32 cellular contexts compared by ENCODE assay signal in the genomic region with DNA sequence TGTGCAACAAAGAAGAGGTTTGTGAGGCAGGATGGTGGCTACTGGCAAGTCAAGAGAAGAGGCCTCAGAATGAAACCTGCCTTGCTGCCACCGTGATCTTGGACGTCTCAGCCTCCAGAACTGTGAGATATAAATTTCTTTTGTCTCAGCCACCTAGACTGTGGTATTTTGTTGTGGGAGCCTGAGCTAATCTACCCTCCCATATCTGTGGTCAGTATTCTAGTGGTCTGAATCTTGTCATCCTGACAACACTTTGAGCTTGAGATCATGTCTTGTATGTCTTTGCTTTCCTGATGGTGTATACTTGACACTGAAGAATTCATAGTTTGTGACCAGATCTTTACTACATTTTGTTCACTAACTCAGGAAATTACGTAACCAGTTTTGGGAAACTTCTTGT.
DNase-seq lines count a peak whose midpoint lies in the region; ATAC-seq, FAIRE-seq and TF ChIP-seq lines count a peak whose summit lies in the region.
"Had no signal": no experiment of that assay in that cellular context is flagged by ENCODE, and none has a peak within 500 bp of the region (broad histone marks: within the 10 kb centered on the region; RNA-seq: fewer than 3 reads in every experiment).

No MANE protein-coding gene starts in this region.

- H3K14ac ChIP-seq in IMR-90 (replicated peaks; ENCODE audit: low read depth, low read length) (no peak overlapping the region; the same call in 1 of the 2 replicates), trophoblast cell (ENCODE audit: low read length) (no peak overlapping the region)

- no TSS peak for BruUV-seq in IMR-90 (replicated peaks; lab: Mats Ljungman, UMichigan)

- peak; percentile 6 for DNase-seq in IMR-90
- DNase-seq in astrocyte of the hippocampus (ENCODE audit: low read depth, low spot score) = peak; percentile 9
- no peak for DNase-seq in trophoblast cell
- no peak for DNase-seq in naive thymus-derived CD4-positive, alpha-beta T cell
- no peak for DNase-seq in NCI-H82 treated with DMSO at 0.1 percent for 48 hours (lab: John Stamatoyannopoulos, UW; ENCODE audit: unreplicated experiment)
- no peak for DNase-seq in hepatic stellate cell (ENCODE audit: low spot score)
- DNase-seq in NCI-H2107 treated with DMSO at 0.1 percent for 48 hours (lab: John Stamatoyannopoulos, UW; ENCODE audit: unreplicated experiment) = no peak
- DNase-seq: C1 segment of cervical spinal cord; CD4-positive, alpha-beta memory T cell; COR-L47; DMS53; HFFc6; MM.1S; NCI-H1092; NCI-H1417 treated with DMSO at 0.1 percent for 48 hours; NCI-H1694 treated with DMSO at 0.1 percent for 48 hours; NCI-H2081; NCI-H2171; NCI-H226; NCI-H524; NCI-H774; NK-92 treated with Interleukin-12 subunit alpha and Interleukin-12 subunit beta, amount 100 ng/mL, for 24 hours; PC-9; Right ventricle myocardium superior; RPMI8226 had no signal

- H2BK12ac ChIP-seq in trophoblast cell (ENCODE audit: low read length) = no peak overlapping the region

- H3K27me3 ChIP-seq in IMR-90 (ENCODE audit: control insufficient read depth, insufficient read depth, low read length) (no peaks in the 10 kb centered on the region), trophoblast cell (ENCODE audit: insufficient read depth, low read length) (no peaks in the 10 kb centered on the region)
- H3K27me3 ChIP-seq in naive thymus-derived CD4-positive, alpha-beta T cell (ENCODE audit: control insufficient read depth in 2 of 2, insufficient read depth in 2 of 2, low read length in 2 of 2) = no peaks in the 10 kb centered on the region
- H3K27me3 ChIP-seq: SJSA1 had no signal

- peak overlapping the region; percentile 32; the same call in 1 of the 2 replicates for H4K91ac ChIP-seq in IMR-90 (ENCODE audit: insufficient read depth, low read depth, low read length)
- no peak overlapping the region for H4K91ac ChIP-seq in trophoblast cell (ENCODE audit: low read depth, low read length)

- no peak overlapping the region for H3K18ac ChIP-seq in IMR-90 (ENCODE audit: low read depth, low read length)
- no peak overlapping the region for H3K18ac ChIP-seq in trophoblast cell (ENCODE audit: low read length)

- 0 out of 2 replicates have a peak, but pooled peaks cover 4% of the 10 kb centered on the region for H3K9me1 ChIP-seq in IMR-90 (ENCODE audit: insufficient read depth, low read length)

- H3K9me3 ChIP-seq in IMR-90 (ENCODE audit: control insufficient read depth, insufficient read depth, low read length) = no peaks in the 10 kb centered on the region
- no peaks in the 10 kb centered on the region for H3K9me3 ChIP-seq in trophoblast cell (ENCODE audit: insufficient read depth, low read depth, low read length)
- H3K9me3 ChIP-seq in naive thymus-derived CD4-positive, alpha-beta T cell (ENCODE audit: control insufficient read depth in 2 of 3, low read length in 3 of 3) = no peaks in the 10 kb centered on the region
- H3K9me3 ChIP-seq: A549, HAP-1, SJSA1 had no signal

- H3K4me3 ChIP-seq in IMR-90 (ENCODE audit: insufficient read depth, low read depth, low read length) = no peak overlapping the region
- no peak overlapping the region for H3K4me3 ChIP-seq in trophoblast cell (ENCODE audit: low read depth, low read length)
- no peak overlapping the region for H3K4me3 ChIP-seq in naive thymus-derived CD4-positive, alpha-beta T cell (ENCODE audit: low read length)
- H3K4me3 ChIP-seq: A549, GM23338, HAP-1, PC-9, SJSA1 had no signal

- in situ Hi-C loops in IMR-90 (cut with MboI; ENCODE audit: low sequenced_read_pairs) = no loop called here

- CTCF ChIA-PET in IMR-90 (lab: Yijun Ruan, JAX) = no interaction called here
- CTCF ChIA-PET in naive thymus-derived CD4-positive, alpha-beta T cell (lab: Charles Lee) = no interaction called here

- no peak; the same call in 1 of the 2 replicates for ATAC-seq in IMR-90 (ENCODE audit: low read depth)
- no peak for ATAC-seq in naive thymus-derived CD4-positive, alpha-beta T cell
- ATAC-seq: A549, GM23338 had no signal

- H2AK9ac ChIP-seq in IMR-90 (replicated peaks; ENCODE audit: low read depth, low read length, poor library complexity) = no peak overlapping the region

- POLR2A ChIA-PET in IMR-90 (lab: Charles Lee; ENCODE audit: unreplicated experiment) = no interaction called here
- POLR2A ChIA-PET in naive thymus-derived CD4-positive, alpha-beta T cell (lab: Charles Lee) = no interaction called here

- no peaks in the 10 kb centered on the region for H3K36me3 ChIP-seq in IMR-90 (ENCODE audit: control insufficient read depth, insufficient read depth, low read length)
- no peaks in the 10 kb centered on the region for H3K36me3 ChIP-seq in trophoblast cell (ENCODE audit: control insufficient read depth in 1 of 2, insufficient read depth in 2 of 2, low read length in 2 of 2)
- H3K36me3 ChIP-seq in naive thymus-derived CD4-positive, alpha-beta T cell (ENCODE audit: control insufficient read depth in 2 of 3, insufficient read depth in 3 of 3, low read length in 3 of 3) = no peaks in the 10 kb centered on the region
- H3K36me3 ChIP-seq: HAP-1, SJSA1 had no signal

- H3K36me3 Mint-ChIP-seq in naive thymus-derived CD4-positive, alpha-beta T cell = no peaks in the 10 kb centered on the region
- H3K36me3 Mint-ChIP-seq: CD4-positive, alpha-beta memory T cell; IgD-negative memory B cell had no signal

- no CpG with 5 or more reads among the region's 3 CpGs for WGBS in IMR-90 (ENCODE audit: extremely low coverage in 2 of 2, insufficient read length in 1 of 2), 2 experiments
- WGBS in trophoblast cell (ENCODE audit: extremely low coverage, insufficient coverage, insufficient read length) = no CpG with 5 or more reads among the region's 3 CpGs

- peak overlapping the region; percentile 63; the same call in 1 of the 2 replicates for H2BK20ac ChIP-seq in IMR-90 (ENCODE audit: low read depth, low read length)

- intact Hi-C loops in IMR-90 (cut with micrococcal nuclease) = no loop called here
- intact Hi-C loops in naive thymus-derived CD4-positive, alpha-beta T cell (cut with micrococcal nuclease) = no loop called here

- H3K23ac ChIP-seq in IMR-90 (ENCODE audit: low read depth, low read length) (0 out of 2 replicates have a peak overlapping the region, but pooled peaks have one; percentile 57), trophoblast cell (ENCODE audit: low read length) (no peak overlapping the region)

- H3K79me1 ChIP-seq in IMR-90 (ENCODE audit: low read depth in 1 of 2, low read length in 2 of 2) (no peaks in the 10 kb centered on the region), trophoblast cell (ENCODE audit: low read length) (peaks cover 10% of the 10 kb centered on the region)

- no peak overlapping the region for H3K4ac ChIP-seq in IMR-90 (ENCODE audit: low read depth, low read length)
- H3K4ac ChIP-seq in trophoblast cell (ENCODE audit: low read depth, low read length) = no peak overlapping the region

- no peak overlapping the region for H2BK5ac ChIP-seq in IMR-90 (ENCODE audit: low read depth, low read length, poor library complexity, severe bottlenecking)
- H2BK5ac ChIP-seq in trophoblast cell (ENCODE audit: low read depth, low read length, poor library complexity) = no peak overlapping the region

- H3K9ac ChIP-seq in IMR-90 (ENCODE audit: low read depth, low read length) (no peak overlapping the region), trophoblast cell (ENCODE audit: low read length) (no peak overlapping the region)
- H3K9ac ChIP-seq: KMS-11 had no signal

- H4K12ac ChIP-seq in trophoblast cell (ENCODE audit: low read depth, low read length) = no peak overlapping the region

- peaks cover 0 to 10% (median 0%) of the 10 kb centered on the region in 11 donors for H3K9me3 Mint-ChIP-seq in naive thymus-derived CD4-positive, alpha-beta T cell
- H3K9me3 Mint-ChIP-seq: CD4-positive, alpha-beta memory T cell; GM23338 had no signal

- peak overlapping the region; percentile 18; the same call in 1 of the 2 replicates for H2AK5ac ChIP-seq in IMR-90 (ENCODE audit: low read depth, low read length)
- H2AK5ac ChIP-seq in trophoblast cell (ENCODE audit: low read length) = no peak overlapping the region

- peak; percentile 36 for FAIRE-seq in islet of Langerhans (lab: Jason Lieb, UNC)
- FAIRE-seq: A549 had no signal

- TF ChIP-seq RAD21 in IMR-90 (IDR thresholded peaks at IDR 0.05; ENCODE audit: low read length) = no peak

- no peak overlapping the region for H4K8ac ChIP-seq in IMR-90 (ENCODE audit: low read depth in 2 of 2, low read length in 2 of 2)
- H4K8ac ChIP-seq in trophoblast cell (ENCODE audit: low read depth, low read length) = no peak overlapping the region

- no peak for TF ChIP-seq POLR2A in IMR-90 (IDR thresholded peaks at IDR 0.05; ENCODE audit: low read depth, low read length)

- no peak overlapping the region for H3K4me2 ChIP-seq in IMR-90 (ENCODE audit: low read depth, low read length)
- H3K4me2 ChIP-seq in trophoblast cell (ENCODE audit: low read length) = no peak overlapping the region
- H3K4me2 ChIP-seq: A549, GM23338, KMS-11, PC-9 had no signal

- dilution Hi-C loops in IMR-90 (cut with HindIII; ENCODE audit: low sequenced_read_pairs, unreplicated experiment) = no loop called here

- no peak overlapping the region for H3K27ac Mint-ChIP-seq in naive thymus-derived CD4-positive, alpha-beta T cell
- H3K27ac Mint-ChIP-seq: CD4-positive, alpha-beta memory T cell; HFFc6; IgD-negative memory B cell had no signal

- H2BK15ac ChIP-seq in IMR-90 (ENCODE audit: low read depth, low read length) = peak overlapping the region; percentile 63; the same call in 1 of the 3 replicates

- TF ChIP-seq CTCF in IMR-90 (conservative IDR thresholded peaks at IDR 0.05; ENCODE audit: low read depth, low read length) = no peak

- H4K5ac ChIP-seq in IMR-90 (ENCODE audit: low read depth, low read length) = no peak overlapping the region

- H2AFZ ChIP-seq in IMR-90 (replicated peaks; ENCODE audit: low read length, poor library complexity) (no peak overlapping the region), trophoblast cell (ENCODE audit: insufficient read depth, low read length, poor library complexity) (no peak overlapping the region)
- H2AFZ ChIP-seq: GM23338, PC-9 had no signal

- no peak overlapping the region for H3K56ac ChIP-seq in IMR-90 (ENCODE audit: extremely low read depth, insufficient read depth, low read length)

- no peaks in the 10 kb centered on the region for H4K20me1 ChIP-seq in IMR-90 (ENCODE audit: insufficient read depth, low read length)

- H3K27ac ChIP-seq in IMR-90 (ENCODE audit: insufficient read depth, low read length) (no peak overlapping the region), trophoblast cell (ENCODE audit: low read depth, low read length) (peak overlapping the region; percentile 39)
- H3K27ac ChIP-seq in naive thymus-derived CD4-positive, alpha-beta T cell (ENCODE audit: low read depth, low read length) = no peak overlapping the region
- H3K27ac ChIP-seq: A549, KMS-11, PC-9, SJSA1 had no signal

- no peak overlapping the region for H3K4me3 Mint-ChIP-seq in naive thymus-derived CD4-positive, alpha-beta T cell
- H3K4me3 Mint-ChIP-seq: CD4-positive, alpha-beta memory T cell; GM23338; HFFc6; IgD-negative memory B cell had no signal

- H2BK120ac ChIP-seq in IMR-90 (ENCODE audit: low read depth, low read length) = no peak overlapping the region
- H2BK120ac ChIP-seq in trophoblast cell (ENCODE audit: insufficient read depth, low read length, poor library complexity) = peak overlapping the region; percentile 41

- no peaks in the 10 kb centered on the region for H3K4me1 Mint-ChIP-seq in naive thymus-derived CD4-positive, alpha-beta T cell
- H3K4me1 Mint-ChIP-seq: CD4-positive, alpha-beta memory T cell; IgD-negative memory B cell had no signal

- no peaks in the 10 kb centered on the region for H3K79me2 ChIP-seq in trophoblast cell (ENCODE audit: control insufficient read depth, insufficient read depth, low read length, poor library complexity)

- H3K4me1 ChIP-seq in IMR-90 (ENCODE audit: control insufficient read depth, insufficient read depth, low read length) (peaks cover 4% of the 10 kb centered on the region), trophoblast cell (ENCODE audit: control insufficient read depth in 1 of 2, insufficient read depth in 2 of 2, low read length in 2 of 2) (peaks cover 4 to 8% of the 10 kb centered on the region in 2 experiments)
- no peaks in the 10 kb centered on the region for H3K4me1 ChIP-seq in naive thymus-derived CD4-positive, alpha-beta T cell (ENCODE audit: control insufficient read depth in 2 of 2, insufficient read depth in 2 of 2, low read length in 2 of 2)
- H3K4me1 ChIP-seq: A549, SJSA1 had no signal

- no peaks in the 10 kb centered on the region for H3K27me3 Mint-ChIP-seq in naive thymus-derived CD4-positive, alpha-beta T cell
- H3K27me3 Mint-ChIP-seq: CD4-positive, alpha-beta memory T cell; IgD-negative memory B cell had no signal

Comparison
In these comparisons a context has a peak if more than half of its experiments do, and no peak if none do; other contexts are left out.
1. DNase-seq: peak in IMR-90 (single experiment) and astrocyte of the hippocampus (single experiment); none in trophoblast cell (0 of 2), naive thymus-derived CD4-positive, alpha-beta T cell (0 of 9), NCI-H82 treated with DMSO at 0.1 percent for 48 hours (single experiment), hepatic stellate cell (single experiment) and NCI-H2107 treated with DMSO at 0.1 percent for 48 hours (single experiment).